ENCODE assay signal across 21 cellular contexts in genomic region chr6:33784787-33785186, GRCh38. TPM values are rescaled to one million over a fixed set of nuclear protein-coding genes. Genes with fewer than 3 reads are reported as not detected.
DNase-seq lines count a peak whose midpoint lies in the region; ATAC-seq, FAIRE-seq and TF ChIP-seq lines count a peak whose summit lies in the region.
"Had no signal": no experiment of that assay in that cellular context is flagged by ENCODE, and none has a peak within 500 bp of the region (broad histone marks: within the 10 kb centered on the region; RNA-seq: fewer than 3 reads in every experiment).

No MANE protein-coding gene starts in this region.

- H3F3A ChIP-seq in smooth muscle cell (ENCODE audit: low read depth) = peaks cover 4% of the 10 kb centered on the region

- H2AFZ ChIP-seq in smooth muscle cell (ENCODE audit: low read depth) = no peak overlapping the region

- WGBS in smooth muscle cell (ENCODE audit: low lambda C conversion rate) = 65% methylated on average over 13 of the region's 13 CpGs

- no peaks in the 10 kb centered on the region for H3K9me3 ChIP-seq in smooth muscle cell (replicated peaks; ENCODE audit: low read depth)
- H3K9me3 ChIP-seq: vagina had no signal

- peaks cover 34% of the 10 kb centered on the region for H3K79me2 ChIP-seq in smooth muscle cell (ENCODE audit: low read depth)

- DNase-seq in activated naive CD8-positive, alpha-beta T cell treated with anti-CD3 and anti-CD28 coated beads, Interleukin-2, amount 50 U/mL, for 24 hours = no peak
- DNase-seq in inferior parietal cortex (ENCODE audit: extremely low spot score) = peak; percentile 42
- DNase-seq in smooth muscle cell (lab: John Stamatoyannopoulos, UW; ENCODE audit: unreplicated experiment) = no peak
- DNase-seq in RCC 7860 (ENCODE audit: low spot score) = no peak
- DNase-seq in NCI-H2196 treated with DMSO at 0.1 percent for 48 hours (lab: John Stamatoyannopoulos, UW; ENCODE audit: unreplicated experiment) = no peak
- DNase-seq: activated naive CD4-positive, alpha-beta T cell treated with anti-CD3 and anti-CD28 coated beads for 36 hours; foreskin melanocyte; HCEC 1CT; mammary epithelial cell; MM.1S; NCI-H1930; NCI-H526; PC-3; small intestine; stimulated activated naive CD4-positive, alpha-beta T cell had no signal

- no peak overlapping the region for H3K4me2 ChIP-seq in smooth muscle cell

- peak overlapping the region; percentile 42 for H3K27ac ChIP-seq in smooth muscle cell (ENCODE audit: low read depth)

- TF ChIP-seq CTCF in smooth muscle cell (IDR thresholded peaks at IDR 0.05; ENCODE audit: borderline replicate concordance, insufficient read depth, poor library complexity, severe bottlenecking) = no peak

- no peak for FAIRE-seq in RCC 7860 (lab: Jason Lieb, UNC)
- FAIRE-seq: bronchial epithelial cell, small intestine had no signal

- peaks cover 71% of the 10 kb centered on the region for H4K20me1 ChIP-seq in smooth muscle cell (ENCODE audit: low read depth)

- H3K4me1 Mint-ChIP-seq in activated naive CD8-positive, alpha-beta T cell (ENCODE audit: low read depth) = peaks cover 58% of the 10 kb centered on the region
- H3K4me1 Mint-ChIP-seq in activated naive CD8-positive, alpha-beta T cell treated with anti-CD3 and anti-CD28 coated beads, Interleukin-2, amount 50 U/mL, for 24 hours = peaks cover 46% of the 10 kb centered on the region
- peaks cover 32% of the 10 kb centered on the region for H3K4me1 Mint-ChIP-seq in activated T-helper 17 cell treated with anti-CD3 and anti-CD28 coated beads, Interleukin-2, amount 50 U/mL, for 72 hours

- H3K27me3 Mint-ChIP-seq in activated naive CD8-positive, alpha-beta T cell = no peaks in the 10 kb centered on the region
- no peaks in the 10 kb centered on the region for H3K27me3 Mint-ChIP-seq in activated naive CD8-positive, alpha-beta T cell treated with anti-CD3 and anti-CD28 coated beads, Interleukin-2, amount 50 U/mL, for 24 hours
- H3K27me3 Mint-ChIP-seq in activated T-helper 17 cell treated with anti-CD3 and anti-CD28 coated beads, Interleukin-2, amount 50 U/mL, for 72 hours = no peaks in the 10 kb centered on the region

- H3K9me3 Mint-ChIP-seq in activated naive CD8-positive, alpha-beta T cell (ENCODE audit: low read depth) = no peaks in the 10 kb centered on the region
- H3K9me3 Mint-ChIP-seq in activated naive CD8-positive, alpha-beta T cell treated with anti-CD3 and anti-CD28 coated beads, Interleukin-2, amount 50 U/mL, for 24 hours = no peaks in the 10 kb centered on the region
- no peaks in the 10 kb centered on the region for H3K9me3 Mint-ChIP-seq in activated T-helper 17 cell treated with anti-CD3 and anti-CD28 coated beads, Interleukin-2, amount 50 U/mL, for 72 hours
- H3K9me3 Mint-ChIP-seq: activated naive CD4-positive, alpha-beta T cell treated with anti-CD3 and anti-CD28 coated beads for 36 hours had no signal

- H3K36me3 ChIP-seq in smooth muscle cell (ENCODE audit: low read depth) = peaks cover 4% of the 10 kb centered on the region

- H3K4me3 Mint-ChIP-seq in activated naive CD8-positive, alpha-beta T cell = peak overlapping the region; percentile 4
- no peak overlapping the region for H3K4me3 Mint-ChIP-seq in activated naive CD8-positive, alpha-beta T cell treated with anti-CD3 and anti-CD28 coated beads, Interleukin-2, amount 50 U/mL, for 24 hours
- peak overlapping the region; percentile 87 for H3K4me3 Mint-ChIP-seq in activated T-helper 17 cell treated with anti-CD3 and anti-CD28 coated beads, Interleukin-2, amount 50 U/mL, for 72 hours
- H3K4me3 Mint-ChIP-seq: activated naive CD4-positive, alpha-beta T cell treated with anti-CD3 and anti-CD28 coated beads for 36 hours had no signal

- peaks cover 36% of the 10 kb centered on the region for H3K4me1 ChIP-seq in smooth muscle cell (ENCODE audit: low read depth)

- no peak for ATAC-seq in activated naive CD8-positive, alpha-beta T cell treated with anti-CD3 and anti-CD28 coated beads, Interleukin-2, amount 50 U/mL, for 24 hours
- ATAC-seq in activated T-helper 17 cell treated with anti-CD3 and anti-CD28 coated beads, Interleukin-2, amount 50 U/mL, for 72 hours (replicated peaks) = no peak
- ATAC-seq in GM21526 (IDR thresholded peaks at IDR 0.05; ENCODE audit: low FRiP score, unreplicated experiment) = no peak
- ATAC-seq: PC-3 had no signal

- H3K27me3 ChIP-seq in smooth muscle cell (ENCODE audit: low read depth) = no peaks in the 10 kb centered on the region
- H3K27me3 ChIP-seq: vagina had no signal

- H3K36me3 Mint-ChIP-seq in activated naive CD8-positive, alpha-beta T cell = no peaks in the 10 kb centered on the region
- peaks cover 29% of the 10 kb centered on the region for H3K36me3 Mint-ChIP-seq in activated naive CD8-positive, alpha-beta T cell treated with anti-CD3 and anti-CD28 coated beads, Interleukin-2, amount 50 U/mL, for 24 hours (ENCODE audit: low read depth)
- H3K36me3 Mint-ChIP-seq in activated T-helper 17 cell treated with anti-CD3 and anti-CD28 coated beads, Interleukin-2, amount 50 U/mL, for 72 hours (ENCODE audit: low read depth) = peaks cover 79% of the 10 kb centered on the region

- H3K4me3 ChIP-seq in smooth muscle cell = no peak overlapping the region
- H3K4me3 ChIP-seq: vagina had no signal

- H3K9ac ChIP-seq in smooth muscle cell (ENCODE audit: low read depth) = no peak overlapping the region

- no peak overlapping the region for H3K27ac Mint-ChIP-seq in activated naive CD8-positive, alpha-beta T cell
- H3K27ac Mint-ChIP-seq in activated naive CD8-positive, alpha-beta T cell treated with anti-CD3 and anti-CD28 coated beads, Interleukin-2, amount 50 U/mL, for 24 hours = no peak overlapping the region
- peak overlapping the region; percentile 57 for H3K27ac Mint-ChIP-seq in activated T-helper 17 cell treated with anti-CD3 and anti-CD28 coated beads, Interleukin-2, amount 50 U/mL, for 72 hours
- H3K27ac Mint-ChIP-seq: activated naive CD4-positive, alpha-beta T cell treated with anti-CD3 and anti-CD28 coated beads for 36 hours had no signal

RNA-seq across cellular contexts. Expression of gene LEMD2, which starts 4.1 kb away (rescaled TPM):
- total RNA-seq in activated T-helper 17 cell treated with anti-CD3 and anti-CD28 coated beads, Interleukin-2, amount 50 U/mL, for 72 hours = 10 to 100 TPM; 51.0 to 54.3 TPM
- total RNA-seq in smooth muscle cell = 48.8 and 52.4 TPM in 2 replicates
- 87.3 and 91.6 TPM in 2 replicates for polyA plus RNA-seq in smooth muscle cell

RNA-seq across cellular contexts. Expression of gene MLN, which starts 19.0 kb away (rescaled TPM):
- not detected for total RNA-seq in activated T-helper 17 cell treated with anti-CD3 and anti-CD28 coated beads, Interleukin-2, amount 50 U/mL, for 72 hours
- total RNA-seq in smooth muscle cell = not detected in 2 replicates
- not detected in 2 replicates for polyA plus RNA-seq in smooth muscle cell
- total RNA-seq: activated naive CD4-positive, alpha-beta T cell treated with anti-CD3 and anti-CD28 coated beads for 36 hours; bronchial epithelial cell; mammary epithelial cell; PC-3; vagina had no signal
- polyA plus RNA-seq: AG04450, mammary epithelial cell had no signal

RNA-seq across cellular contexts. Expression of gene IP6K3, which starts 38.1 kb away (rescaled TPM):
- not detected for total RNA-seq in activated T-helper 17 cell treated with anti-CD3 and anti-CD28 coated beads, Interleukin-2, amount 50 U/mL, for 72 hours
- total RNA-seq in smooth muscle cell = 2.2 and 2.6 TPM in 2 replicates
- 3.7 and 5.6 TPM in 2 replicates for polyA plus RNA-seq in smooth muscle cell
- total RNA-seq: activated naive CD4-positive, alpha-beta T cell treated with anti-CD3 and anti-CD28 coated beads for 36 hours; PC-3 had no signal
- polyA plus RNA-seq: mammary epithelial cell had no signal
